In genomic region chr3:38723569-38724391, GRCh38 we compare ENCODE assay signal across 1 cellular context.
TF ChIP-seq lines count a peak whose summit lies in the region.

No MANE protein-coding gene starts in this region.

TF ChIP-seq in IMR-90, 13 proteins besides CTCF, POLR2A, EP300 and RAD21 (continued from another document):
- TF ChIP-seq MAZ (IDR thresholded peaks at IDR 0.05; ENCODE audit: borderline replicate concordance, low read depth, low read length) (no peak), MAFK (IDR thresholded peaks at IDR 0.05; ENCODE audit: low read depth, low read length) (no peak), RCOR1 (IDR thresholded peaks at IDR 0.05; ENCODE audit: insufficient replicate concordance, low read length) (no peak), FOS (IDR thresholded peaks at IDR 0.05; ENCODE audit: low read depth, low read length) (no peak), CEBPB (IDR thresholded peaks at IDR 0.05; ENCODE audit: low read depth, low read length) (no peak)
